Comparison of ENCODE assay signal across 8 cellular contexts in the genomic region with DNA sequence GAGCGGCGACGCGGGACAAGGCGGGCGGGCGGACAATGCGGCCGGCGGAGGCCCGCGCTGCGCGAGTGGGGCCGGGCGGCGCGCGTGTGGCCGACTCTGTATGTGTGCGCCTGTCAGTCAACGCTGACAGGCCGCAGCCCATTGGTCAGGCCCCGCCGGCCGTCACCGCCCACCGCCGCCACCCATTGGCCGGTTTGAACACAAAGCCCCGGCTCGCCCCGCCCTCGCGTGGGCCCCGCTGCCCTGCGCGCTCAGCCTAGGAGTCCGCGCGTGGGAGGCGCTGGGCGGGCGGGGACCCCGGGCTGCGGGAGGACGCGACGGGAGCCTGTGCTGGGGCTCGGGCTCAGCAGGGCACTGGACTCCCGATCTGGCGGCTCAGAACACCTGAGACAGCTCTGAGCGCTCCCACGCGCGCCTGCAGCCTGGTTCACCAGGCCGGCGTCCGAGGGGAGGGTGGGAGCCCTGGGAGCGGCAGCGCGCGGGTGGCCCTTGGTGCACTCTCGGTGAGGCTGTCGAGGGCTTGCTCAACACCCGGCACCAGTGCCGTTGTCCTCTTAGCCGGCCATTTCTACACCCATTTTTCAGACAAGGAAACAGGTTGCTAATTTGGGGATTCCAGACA. TPM values are rescaled to one million over a fixed set of nuclear protein-coding genes. Genes with fewer than 3 reads are reported as not detected.
A peak's percentile ranks its signal among the peaks of the same experiment; 100 is the strongest.
DNase-seq lines count a peak whose midpoint lies in the region; ATAC-seq and TF ChIP-seq lines count a peak whose summit lies in the region.

A gene with protein sequence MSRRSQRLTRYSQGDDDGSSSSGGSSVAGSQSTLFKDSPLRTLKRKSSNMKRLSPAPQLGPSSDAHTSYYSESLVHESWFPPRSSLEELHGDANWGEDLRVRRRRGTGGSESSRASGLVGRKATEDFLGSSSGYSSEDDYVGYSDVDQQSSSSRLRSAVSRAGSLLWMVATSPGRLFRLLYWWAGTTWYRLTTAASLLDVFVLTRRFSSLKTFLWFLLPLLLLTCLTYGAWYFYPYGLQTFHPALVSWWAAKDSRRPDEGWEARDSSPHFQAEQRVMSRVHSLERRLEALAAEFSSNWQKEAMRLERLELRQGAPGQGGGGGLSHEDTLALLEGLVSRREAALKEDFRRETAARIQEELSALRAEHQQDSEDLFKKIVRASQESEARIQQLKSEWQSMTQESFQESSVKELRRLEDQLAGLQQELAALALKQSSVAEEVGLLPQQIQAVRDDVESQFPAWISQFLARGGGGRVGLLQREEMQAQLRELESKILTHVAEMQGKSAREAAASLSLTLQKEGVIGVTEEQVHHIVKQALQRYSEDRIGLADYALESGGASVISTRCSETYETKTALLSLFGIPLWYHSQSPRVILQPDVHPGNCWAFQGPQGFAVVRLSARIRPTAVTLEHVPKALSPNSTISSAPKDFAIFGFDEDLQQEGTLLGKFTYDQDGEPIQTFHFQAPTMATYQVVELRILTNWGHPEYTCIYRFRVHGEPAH (minus strand): TSS at position 88 of the 622 bp plus-strand sequence. CDS start 3,370 bp downstream, outside the sequence.

- peak within 1 kb of the TSS; percentile 87 for H3K4me3 ChIP-seq in effector memory CD4-positive, alpha-beta T cell (ENCODE audit: insufficient read depth, low read depth, low read length, poor library complexity, severe bottlenecking)

- no peaks in the 10 kb centered on the region for H3K9me3 ChIP-seq in effector memory CD4-positive, alpha-beta T cell (ENCODE audit: control insufficient read depth, low read length)

- H3K4me1 ChIP-seq in effector memory CD4-positive, alpha-beta T cell (ENCODE audit: control insufficient read depth, insufficient read depth, low read length, poor library complexity, severe bottlenecking): peaks cover 51% of the 10 kb centered on the region

- peak; percentile 72 for ATAC-seq in GM18867 (IDR thresholded peaks at IDR 0.05; ENCODE audit: unreplicated experiment)
- peak; percentile 61 for ATAC-seq in HG03103 (IDR thresholded peaks at IDR 0.05; ENCODE audit: low read depth, unreplicated experiment)

- peaks cover 19% of the 10 kb centered on the region for H3K36me3 ChIP-seq in effector memory CD4-positive, alpha-beta T cell (ENCODE audit: control insufficient read depth, insufficient read depth, low read length)

- TF ChIP-seq CTCF in AG09319 (IDR thresholded peaks at IDR 0.05; ENCODE audit: low read depth, low read length): no peak

- POLR2A ChIA-PET in activated CD8-positive, alpha-beta memory T cell treated with anti-CD3 and anti-CD28 coated beads for 36 hours (lab: Charles Lee): interaction anchor here (0.5 to 1.2 kb wide), 3 partner anchors 50 to 289 kb away, joined by 3 to 5 read pairs (median 5); a partner anchor contains a TSS

- peak; percentile 57 for DNase-seq in AG09319 (ENCODE audit: extremely low read depth, low read depth)
- DNase-seq in NK-92 (lab: John Stamatoyannopoulos, UW; ENCODE audit: unreplicated experiment): peak; percentile 42
- DNase-seq in effector memory CD4-positive, alpha-beta T cell: peak; percentile 88 to 93 (median 89)
- peak; percentile 97 for DNase-seq in medulla oblongata (ENCODE audit: extremely low spot score)
- DNase-seq in stimulated activated CD4-positive, alpha-beta T cell treated with anti-CD3 and anti-CD28 coated beads, TNF-alpha, amount 100 ng/mL, for 48 hours (ENCODE audit: low read depth in 3 of 3): peak; percentile 86 to 93 (median 88)

- peak within 1 kb of the TSS; percentile 84 for H3K27ac ChIP-seq in effector memory CD4-positive, alpha-beta T cell (ENCODE audit: insufficient read depth, low read length, poor library complexity, severe bottlenecking)

- CTCF ChIA-PET in activated CD8-positive, alpha-beta memory T cell treated with anti-CD3 and anti-CD28 coated beads for 36 hours (lab: Charles Lee): interaction anchor here (0.9 to 1.3 kb wide), 3 partner anchors 74 to 114 kb away, joined by 3 to 5 read pairs (median 3); a partner anchor contains a TSS

- no peaks in the 10 kb centered on the region for H3K27me3 ChIP-seq in effector memory CD4-positive, alpha-beta T cell (replicated peaks; ENCODE audit: control insufficient read depth, insufficient read depth, low read length, poor library complexity, severe bottlenecking)

RNA-seq across cellular contexts. Expression of the gene that starts here (rescaled TPM):
- total RNA-seq in activated CD8-positive, alpha-beta memory T cell treated with anti-CD3 and anti-CD28 coated beads for 36 hours: 10 to 100 TPM; 96.4 to 96.9 TPM

Comparison
In these comparisons a context has a peak if more than half of its experiments do, and no peak if none do; other contexts are left out.
1. Peak in every context shown above with its lines: DNase-seq, ATAC-seq, H3K4me3 ChIP-seq and H3K27ac ChIP-seq.
2. DNase-seq: peak in every context shown above with its lines; median percentile 97 in medulla oblongata; 89 in effector memory CD4-positive, alpha-beta T cell; 88 in stimulated activated CD4-positive, alpha-beta T cell treated with anti-CD3 and anti-CD28 coated beads, TNF-alpha, amount 100 ng/mL, for 48 hours; 57 in AG09319; 42 in NK-92.